Comparison of ENCODE assay signal across 12 cellular contexts in genomic region chr3:188396900-188397299, GRCh38.
DNase-seq lines count a peak whose midpoint lies in the region; ATAC-seq and TF ChIP-seq lines count a peak whose summit lies in the region.
"Had no signal": no experiment of that assay in that cellular context is flagged by ENCODE, and none has a peak within 500 bp of the region (broad histone marks: within the 10 kb centered on the region; RNA-seq: fewer than 3 reads in every experiment).

No MANE protein-coding gene starts in this region.

- H3K36me3 ChIP-seq in cardiac muscle cell (no peaks in the 10 kb centered on the region), duodenal mucosa (ENCODE audit: control insufficient read depth in 1 of 2, insufficient read depth in 2 of 2, low read length in 2 of 2) (no peaks in the 10 kb centered on the region), muscle layer of duodenum (ENCODE audit: control insufficient read depth in 1 of 2, insufficient read depth in 2 of 2, low read length in 2 of 2) (no peaks in the 10 kb centered on the region), upper lobe of right lung (no peaks in the 10 kb centered on the region)
- H3K36me3 ChIP-seq: SJCRH30 had no signal

- ATAC-seq in Right ventricle myocardium inferior (no peak), upper lobe of right lung (no peak), GM21381 (IDR thresholded peaks at IDR 0.05; ENCODE audit: unreplicated experiment) (no peak)

- no peaks in the 10 kb centered on the region for H3K9me3 ChIP-seq in cardiac muscle cell (ENCODE audit: low read depth)
- no peaks in the 10 kb centered on the region for H3K9me3 ChIP-seq in duodenal mucosa (ENCODE audit: control insufficient read depth in 1 of 2, low read length in 2 of 2)
- no peaks in the 10 kb centered on the region for H3K9me3 ChIP-seq in muscle layer of duodenum (ENCODE audit: control insufficient read depth in 1 of 2, low read length in 2 of 2)
- no peaks in the 10 kb centered on the region for H3K9me3 ChIP-seq in upper lobe of right lung
- H3K9me3 ChIP-seq: SJCRH30 had no signal

- H3K27me3 ChIP-seq in cardiac muscle cell (peaks cover 5% of the 10 kb centered on the region), duodenal mucosa (ENCODE audit: control insufficient read depth in 1 of 2, insufficient read depth in 2 of 2, low read length in 2 of 2) (no peaks in the 10 kb centered on the region), muscle layer of duodenum (ENCODE audit: low read depth, low read length) (no peaks in the 10 kb centered on the region), upper lobe of right lung (no peaks in the 10 kb centered on the region)
- H3K27me3 ChIP-seq: SJCRH30 had no signal

- H3K4me1 ChIP-seq in cardiac muscle cell (ENCODE audit: low read depth) (peaks cover 31% of the 10 kb centered on the region), duodenal mucosa (ENCODE audit: control insufficient read depth in 1 of 2, insufficient read depth in 2 of 2, low read length in 2 of 2) (peaks cover 27 to 42% of the 10 kb centered on the region in 2 donors), muscle layer of duodenum (ENCODE audit: control insufficient read depth in 1 of 2, insufficient read depth in 2 of 2, low read length in 2 of 2) (peaks cover 18 to 54% of the 10 kb centered on the region in 2 donors), upper lobe of right lung (peaks cover 18% of the 10 kb centered on the region)
- H3K4me1 ChIP-seq: SJCRH30 had no signal

- H3K27ac ChIP-seq in cardiac muscle cell (peak overlapping the region; percentile 14), duodenal mucosa (ENCODE audit: low read depth, low read length) (no peak overlapping the region), muscle layer of duodenum (ENCODE audit: low read length) (peak overlapping the region; percentile 46), upper lobe of right lung (peak overlapping the region; percentile 33)
- H3K27ac ChIP-seq: KMS-11, SJCRH30 had no signal

- TF ChIP-seq CTCF in cardiac muscle cell (IDR thresholded peaks at IDR 0.05; ENCODE audit: low read depth, low read length): no peak
- TF ChIP-seq CTCF in upper lobe of right lung (IDR thresholded peaks at IDR 0.05): no peak
- TF ChIP-seq CTCF in GM20000 (IDR thresholded peaks at IDR 0.05; ENCODE audit: extremely low read depth, missing control alignments): no peak

- peak overlapping the region in 1 of 2 donors; percentile 3 for H3K9ac ChIP-seq in duodenal mucosa (ENCODE audit: low read depth in 1 of 2, low read length in 2 of 2)
- H3K9ac ChIP-seq: KMS-11 had no signal

- DNase-seq in cardiac muscle cell (ENCODE audit: low read depth in 1 of 2, low spot score in 1 of 2) (no peak), Right ventricle myocardium inferior (ENCODE audit: missing footprints) (no peak), upper lobe of right lung (no peak), GM20000 (ENCODE audit: low spot score) (no peak), HuH-7 (ENCODE audit: low spot score) (no peak)
- DNase-seq: activated T-cell treated with anti-CD3 and anti-CD28 coated beads, Interleukin-2, amount 50 U/mL, for 48 hours; NCI-H748 treated with DMSO at 0.1 percent for 48 hours; SJCRH30 had no signal

- no peak overlapping the region for H3K4me3 ChIP-seq in cardiac muscle cell
- peak overlapping the region; percentile 2 to 46 for H3K4me3 ChIP-seq in duodenal mucosa (ENCODE audit: low read depth in 1 of 2, low read length in 2 of 2)
- peak overlapping the region in 1 of 2 donors; percentile 40 for H3K4me3 ChIP-seq in muscle layer of duodenum (ENCODE audit: low read depth in 1 of 2, low read length in 2 of 2)
- peak overlapping the region; percentile 9 for H3K4me3 ChIP-seq in upper lobe of right lung
- H3K4me3 ChIP-seq: SJCRH30 had no signal

- intact Hi-C loops in Right ventricle myocardium inferior (cut with DNase I) (loop anchor here (5.0 kb wide), 1 partner anchor 655 kb away; no protein-coding TSS in a partner anchor), upper lobe of right lung (cut with DNase I) (no loop called here)
